Comparison of ENCODE assay signal across 8 cellular contexts in genomic region chr22:42368379-42369249, GRCh38.
DNase-seq lines count a peak whose midpoint lies in the region; ATAC-seq, FAIRE-seq and TF ChIP-seq lines count a peak whose summit lies in the region.

No MANE protein-coding gene starts in this region.

- DNase-seq in CD8-positive, alpha-beta T cell = peak in 4 of 7 experiments; percentile 6 to 63 (median 20)
- peak; percentile 15 for DNase-seq in NCI-H146 treated with DMSO at 0.1 percent for 48 hours (lab: John Stamatoyannopoulos, UW; ENCODE audit: unreplicated experiment)
- DNase-seq in astrocyte (ENCODE audit: low read depth) = no peak
- DNase-seq in left lung = peak; percentile 55 to 86
- peak; percentile 18 to 65 for DNase-seq in stimulated activated effector memory CD8-positive, alpha-beta T cell treated with anti-CD3 and anti-CD28 coated beads, Interleukin-12 subunit alpha, Interleukin-12 subunit beta, amount 100 ng/mL, for 72 hours (ENCODE audit: low spot score in 2 of 2)
- DNase-seq in NCI-H1092 (lab: John Stamatoyannopoulos, UW) = no peak

- intact Hi-C loops in CD8-positive, alpha-beta T cell (cut with DNase I, micrococcal nuclease) = loop anchor here (1.0 to 5.0 kb wide), 6 partner anchors 96 to 298 kb away; partner anchors contain the start of genes NAGA (in 1 of the 2), NDUFA6 (in 1 of the 2) and TCF20 (in 1 of the 2)
- intact Hi-C loops in left lung (cut with DNase I) = no loop called here

- H4K20me1 ChIP-seq in astrocyte (ENCODE audit: insufficient read depth, low read length) = peaks cover 14% of the 10 kb centered on the region

- H3K4me1 ChIP-seq in CD8-positive, alpha-beta T cell (ENCODE audit: insufficient read depth, low read length) = peaks cover 18% of the 10 kb centered on the region
- H3K4me1 ChIP-seq in astrocyte (ENCODE audit: insufficient read depth, low read length) (peaks cover 24% of the 10 kb centered on the region), left lung (peaks cover 4 to 33% of the 10 kb centered on the region in 2 donors)

- H3K9ac ChIP-seq in astrocyte (ENCODE audit: low read length) = peak overlapping the region; percentile 52

- no peaks in the 10 kb centered on the region for H3K36me3 ChIP-seq in CD8-positive, alpha-beta T cell (ENCODE audit: insufficient read depth, low read length)
- H3K36me3 ChIP-seq in astrocyte (ENCODE audit: insufficient read depth, low read length) (no peaks in the 10 kb centered on the region), left lung (no peaks in the 10 kb centered on the region)

- H3K27ac Mint-ChIP-seq in CD8-positive, alpha-beta T cell = no peak overlapping the region
- H3K27ac Mint-ChIP-seq in astrocyte (ENCODE audit: unreplicated experiment) = no peak overlapping the region
- no peak overlapping the region for H3K27ac Mint-ChIP-seq in stimulated activated effector memory CD8-positive, alpha-beta T cell treated with anti-CD3 and anti-CD28 coated beads, Interleukin-12 subunit alpha, Interleukin-12 subunit beta, amount 100 ng/mL, for 72 hours

- no peak for FAIRE-seq in astrocyte (lab: Jason Lieb, UNC)

- CTCF ChIA-PET in CD8-positive, alpha-beta T cell (lab: Charles Lee) = interaction anchor here (1.0 to 1.3 kb wide), 2 partner anchors 76 to 278 kb away, joined by 4 read pairs; partner anchors contain the start of gene NDUFA6

- H3K4me3 Mint-ChIP-seq in CD8-positive, alpha-beta T cell = peak overlapping the region; percentile 85
- peak overlapping the region; percentile 67 for H3K4me3 Mint-ChIP-seq in astrocyte (ENCODE audit: unreplicated experiment)
- H3K4me3 Mint-ChIP-seq in stimulated activated effector memory CD8-positive, alpha-beta T cell treated with anti-CD3 and anti-CD28 coated beads, Interleukin-12 subunit alpha, Interleukin-12 subunit beta, amount 100 ng/mL, for 72 hours = peak overlapping the region; percentile 68

- peak overlapping the region; percentile 86 for H3K4me3 ChIP-seq in CD8-positive, alpha-beta T cell (ENCODE audit: low read depth, low read length)
- peak overlapping the region; percentile 58 for H3K4me3 ChIP-seq in astrocyte (ENCODE audit: insufficient read depth, low read depth, low read length)
- H3K4me3 ChIP-seq in left lung = peak overlapping the region; percentile 64 to 65

- no peaks in the 10 kb centered on the region for H3K79me2 ChIP-seq in astrocyte (ENCODE audit: insufficient read depth, low read length)

- POLR2A ChIA-PET in CD8-positive, alpha-beta T cell (lab: Charles Lee) = no interaction called here

- H3K9me3 ChIP-seq in CD8-positive, alpha-beta T cell (ENCODE audit: low read length) = no peaks in the 10 kb centered on the region
- H3K9me3 ChIP-seq in astrocyte (ENCODE audit: insufficient read depth, low read depth, low read length) (no peaks in the 10 kb centered on the region), left lung (no peaks in the 10 kb centered on the region)

- H2AFZ ChIP-seq in astrocyte (ENCODE audit: low read depth, low read length) = peak overlapping the region; percentile 89

- H3K27ac ChIP-seq in CD8-positive, alpha-beta T cell (ENCODE audit: low read depth, low read length) = no peak overlapping the region
- H3K27ac ChIP-seq in astrocyte (ENCODE audit: low read depth, low read length) (no peak overlapping the region), left lung (no peak overlapping the region)

- peaks cover 26% of the 10 kb centered on the region for H3K27me3 Mint-ChIP-seq in CD8-positive, alpha-beta T cell (ENCODE audit: low read depth)
- peaks cover 51% of the 10 kb centered on the region for H3K27me3 Mint-ChIP-seq in astrocyte (ENCODE audit: low read depth, unreplicated experiment)

- H3K4me1 Mint-ChIP-seq in CD8-positive, alpha-beta T cell (ENCODE audit: low read depth) = peaks cover 19% of the 10 kb centered on the region
- peaks cover 5% of the 10 kb centered on the region for H3K4me1 Mint-ChIP-seq in astrocyte (ENCODE audit: low read depth, unreplicated experiment)
- H3K4me1 Mint-ChIP-seq in stimulated activated effector memory CD8-positive, alpha-beta T cell treated with anti-CD3 and anti-CD28 coated beads, Interleukin-12 subunit alpha, Interleukin-12 subunit beta, amount 100 ng/mL, for 72 hours = peaks cover 15% of the 10 kb centered on the region

- peak; percentile 30 for ATAC-seq in CD8-positive, alpha-beta T cell
- ATAC-seq in GM21825 (IDR thresholded peaks at IDR 0.05; ENCODE audit: unreplicated experiment) (peak; percentile 11), left lung (peak; percentile 21), HG03196 (IDR thresholded peaks at IDR 0.05; ENCODE audit: unreplicated experiment) (no peak)
- peak; percentile 36 for ATAC-seq in stimulated activated effector memory CD8-positive, alpha-beta T cell treated with anti-CD3 and anti-CD28 coated beads, Interleukin-12 subunit alpha, Interleukin-12 subunit beta, amount 100 ng/mL, for 72 hours

- H3K27me3 ChIP-seq in CD8-positive, alpha-beta T cell (ENCODE audit: insufficient read depth, low read length) = peaks cover 9% of the 10 kb centered on the region
- H3K27me3 ChIP-seq in astrocyte (ENCODE audit: insufficient read depth, low read length) = peaks cover 30% of the 10 kb centered on the region
- H3K27me3 ChIP-seq in left lung = peaks cover 4 to 59% of the 10 kb centered on the region in 2 donors

- no peak for TF ChIP-seq CTCF in CD8-positive, alpha-beta T cell (IDR thresholded peaks at IDR 0.05)
- no peak for TF ChIP-seq CTCF in astrocyte (IDR thresholded peaks at IDR 0.05; ENCODE audit: insufficient read depth, low read depth, low read length)
- TF ChIP-seq CTCF in left lung (IDR thresholded peaks at IDR 0.05) = no peak

- H3K4me2 ChIP-seq in astrocyte (ENCODE audit: low read length) = peak overlapping the region; percentile 91

- no peaks in the 10 kb centered on the region for H3K9me3 Mint-ChIP-seq in CD8-positive, alpha-beta T cell
- no peaks in the 10 kb centered on the region for H3K9me3 Mint-ChIP-seq in astrocyte (ENCODE audit: unreplicated experiment)
- no peaks in the 10 kb centered on the region for H3K9me3 Mint-ChIP-seq in stimulated activated effector memory CD8-positive, alpha-beta T cell treated with anti-CD3 and anti-CD28 coated beads, Interleukin-12 subunit alpha, Interleukin-12 subunit beta, amount 100 ng/mL, for 72 hours

- peaks cover 3% of the 10 kb centered on the region for H3K36me3 Mint-ChIP-seq in CD8-positive, alpha-beta T cell
- no peaks in the 10 kb centered on the region for H3K36me3 Mint-ChIP-seq in astrocyte (ENCODE audit: low read depth, unreplicated experiment)
- no peaks in the 10 kb centered on the region for H3K36me3 Mint-ChIP-seq in stimulated activated effector memory CD8-positive, alpha-beta T cell treated with anti-CD3 and anti-CD28 coated beads, Interleukin-12 subunit alpha, Interleukin-12 subunit beta, amount 100 ng/mL, for 72 hours

Comparison
In these comparisons a context has a peak if more than half of its experiments do, and no peak if none do; other contexts are left out.
1. DNase-seq: peak in CD8-positive, alpha-beta T cell (4 of 7), NCI-H146 treated with DMSO at 0.1 percent for 48 hours (single experiment), left lung (2 of 2) and stimulated activated effector memory CD8-positive, alpha-beta T cell treated with anti-CD3 and anti-CD28 coated beads, Interleukin-12 subunit alpha, Interleukin-12 subunit beta, amount 100 ng/mL, for 72 hours (2 of 2); none in astrocyte (single experiment) and NCI-H1092 (single experiment).
2. intact Hi-C loops: an anchor here in CD8-positive, alpha-beta T cell (1.0 to 5.0 kb wide); none called in left lung.
3. Peak in every context shown above with its lines, with median percentiles within 50 percentile points of each other: H3K4me3 ChIP-seq and H3K4me3 Mint-ChIP-seq.